Comparison of ENCODE assay signal across 12 cellular contexts in the genomic region with DNA sequence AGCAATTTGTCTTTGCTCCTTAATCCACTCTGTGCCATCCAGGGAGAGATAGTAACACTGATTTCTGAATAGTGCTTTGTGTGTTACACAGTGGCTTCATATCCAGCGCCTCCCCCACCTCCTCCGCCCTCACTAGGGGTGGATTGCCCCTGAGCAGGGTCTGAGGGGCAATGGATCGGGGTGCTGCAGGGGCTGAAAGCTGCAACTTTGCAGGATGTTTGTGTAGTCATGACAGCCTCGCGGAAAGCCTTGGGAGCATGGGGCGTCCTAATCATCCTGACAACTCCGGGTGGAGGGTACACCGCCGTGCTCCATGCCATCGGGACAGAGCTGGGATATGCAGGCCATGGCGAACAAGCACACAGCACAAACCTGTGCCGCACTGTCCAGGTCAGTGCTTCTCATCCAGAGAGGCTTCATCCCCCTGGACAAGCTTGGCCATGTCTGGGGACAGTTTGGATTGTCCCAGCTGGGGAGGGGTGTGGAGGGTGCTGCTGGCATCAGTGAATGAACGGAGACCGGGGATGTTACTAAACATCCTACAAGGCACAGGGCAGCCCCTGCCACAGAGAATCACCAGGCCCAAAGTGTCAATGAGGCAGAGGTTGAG.
DNase-seq lines count a peak whose midpoint lies in the region; ATAC-seq lines count a peak whose summit lies in the region.
"Had no signal": no experiment of that assay in that cellular context is flagged by ENCODE, and none has a peak within 500 bp of the region (broad histone marks: within the 10 kb centered on the region; RNA-seq: fewer than 3 reads in every experiment).

No MANE protein-coding gene starts in this region.

- H3K9me3 Mint-ChIP-seq in activated T-cell treated with anti-CD3 and anti-CD28 coated beads, Interleukin-2, amount 50 U/mL, for 72 hours: peaks cover 6 to 13% of the 10 kb centered on the region in 2 donors
- H3K9me3 Mint-ChIP-seq in activated T-helper 17 cell treated with anti-CD3 and anti-CD28 coated beads, Interleukin-2, amount 50 U/mL, for 72 hours: peaks cover 8% of the 10 kb centered on the region

- ATAC-seq in activated T-cell treated with anti-CD3 and anti-CD28 coated beads, Interleukin-2, amount 50 U/mL, for 72 hours (replicated peaks in 1 of 2): no peak
- no peak for ATAC-seq in activated T-helper 17 cell treated with anti-CD3 and anti-CD28 coated beads, Interleukin-2, amount 50 U/mL, for 72 hours (replicated peaks)

- H3K36me3 Mint-ChIP-seq in activated T-cell treated with anti-CD3 and anti-CD28 coated beads, Interleukin-2, amount 50 U/mL, for 72 hours (ENCODE audit: insufficient read depth in 2 of 2): peaks cover 13 to 31% of the 10 kb centered on the region in 2 donors
- H3K36me3 Mint-ChIP-seq in activated T-helper 17 cell treated with anti-CD3 and anti-CD28 coated beads, Interleukin-2, amount 50 U/mL, for 72 hours (ENCODE audit: low read depth): peaks cover 9% of the 10 kb centered on the region
- H3K36me3 Mint-ChIP-seq: CD4-positive, CD25-positive, alpha-beta regulatory T cell had no signal

- peak; percentile 14 to 15 for DNase-seq in activated T-cell treated with anti-CD3 and anti-CD28 coated beads, Interleukin-2, amount 50 U/mL, for 48 hours
- no peak for DNase-seq in activated T-cell treated with anti-CD3 and anti-CD28 coated beads, Interleukin-2, amount 50 U/mL, for 72 hours
- DNase-seq in mesenteric fat pad (ENCODE audit: low spot score) (peak; percentile 51), UCSD-AML1 (lab: John Stamatoyannopoulos, UW; ENCODE audit: unreplicated experiment) (no peak), NCI-H1436 (lab: John Stamatoyannopoulos, UW) (no peak), NOMO-1 (lab: John Stamatoyannopoulos, UW; ENCODE audit: unreplicated experiment in 2 of 2) (no peak)
- DNase-seq in stimulated activated CD8-positive, alpha-beta memory T cell treated with anti-CD3 and anti-CD28 coated beads, Interleukin-4, amount 100 ng/mL, for 48 hours: peak; percentile 18
- DNase-seq: ACHN; CD4-positive, CD25-positive, alpha-beta regulatory T cell; DMS53; GF-D8 had no signal

- H3K27ac Mint-ChIP-seq in activated T-cell treated with anti-CD3 and anti-CD28 coated beads, Interleukin-2, amount 50 U/mL, for 72 hours: no peak overlapping the region
- H3K27ac Mint-ChIP-seq in activated T-helper 17 cell treated with anti-CD3 and anti-CD28 coated beads, Interleukin-2, amount 50 U/mL, for 72 hours: no peak overlapping the region
- H3K27ac Mint-ChIP-seq: CD4-positive, CD25-positive, alpha-beta regulatory T cell had no signal

- peaks cover 15% of the 10 kb centered on the region for H3K27me3 Mint-ChIP-seq in activated T-cell treated with anti-CD3 and anti-CD28 coated beads, Interleukin-2, amount 50 U/mL, for 72 hours (ENCODE audit: low read depth)
- H3K27me3 Mint-ChIP-seq in activated T-helper 17 cell treated with anti-CD3 and anti-CD28 coated beads, Interleukin-2, amount 50 U/mL, for 72 hours: peaks cover 7% of the 10 kb centered on the region

- peak overlapping the region in 1 of 2 donors; percentile 54 for H3K4me3 Mint-ChIP-seq in activated T-cell treated with anti-CD3 and anti-CD28 coated beads, Interleukin-2, amount 50 U/mL, for 72 hours
- H3K4me3 Mint-ChIP-seq in activated T-helper 17 cell treated with anti-CD3 and anti-CD28 coated beads, Interleukin-2, amount 50 U/mL, for 72 hours: peak overlapping the region; percentile 4
- H3K4me3 Mint-ChIP-seq: CD4-positive, CD25-positive, alpha-beta regulatory T cell had no signal

- peaks cover 71% of the 10 kb centered on the region for H3K4me1 Mint-ChIP-seq in activated T-cell treated with anti-CD3 and anti-CD28 coated beads, Interleukin-2, amount 50 U/mL, for 72 hours (ENCODE audit: low read depth)
- peaks cover 21% of the 10 kb centered on the region for H3K4me1 Mint-ChIP-seq in activated T-helper 17 cell treated with anti-CD3 and anti-CD28 coated beads, Interleukin-2, amount 50 U/mL, for 72 hours

Comparison
In these comparisons a context has a peak if more than half of its experiments do, and no peak if none do; other contexts are left out.
1. DNase-seq: peak in activated T-cell treated with anti-CD3 and anti-CD28 coated beads, Interleukin-2, amount 50 U/mL, for 48 hours (2 of 2), mesenteric fat pad (single experiment) and stimulated activated CD8-positive, alpha-beta memory T cell treated with anti-CD3 and anti-CD28 coated beads, Interleukin-4, amount 100 ng/mL, for 48 hours (single experiment); none in activated T-cell treated with anti-CD3 and anti-CD28 coated beads, Interleukin-2, amount 50 U/mL, for 72 hours (0 of 2), UCSD-AML1 (single experiment), NCI-H1436 (single experiment) and NOMO-1 (0 of 2).